Comparison of ENCODE assay signal across 8 cellular contexts in genomic region chr10:45008524-45009161, GRCh38. TPM values are rescaled to one million over a fixed set of nuclear protein-coding genes. Genes with fewer than 3 reads are reported as not detected.
A peak's percentile ranks its signal among the peaks of the same experiment; 100 is the strongest.
DNase-seq lines count a peak whose midpoint lies in the region; ATAC-seq and TF ChIP-seq lines count a peak whose summit lies in the region.

No MANE protein-coding gene starts in this region.

- H2AFZ ChIP-seq in MM.1S (ENCODE audit: low read length): no peak overlapping the region

- TF ChIP-seq CTCF in GM06990 (IDR thresholded peaks at IDR 0.05; ENCODE audit: insufficient read depth, low read length, poor library complexity, severe bottlenecking) (peak; percentile 60), HFF-Myc (IDR thresholded peaks at IDR 0.05; ENCODE audit: low read depth, low read length, missing control alignments) (peak; percentile 71), MM.1S (IDR thresholded peaks at IDR 0.05; ENCODE audit: low read length) (peak; percentile 88), coronary artery (IDR thresholded peaks at IDR 0.05) (peak; percentile 58), lower lobe of right lung (IDR thresholded peaks at IDR 0.05) (peak; percentile 83), vagina (IDR thresholded peaks at IDR 0.05) (peak; percentile 62 to 78 (median 63))

- H3K9me3 ChIP-seq in MM.1S (replicated peaks; ENCODE audit: insufficient read depth, low read length): no peaks in the 10 kb centered on the region
- no peaks in the 10 kb centered on the region for H3K9me3 ChIP-seq in lower lobe of right lung
- H3K9me3 ChIP-seq in vagina: no peaks in the 10 kb centered on the region

- DNase-seq in A172 (ENCODE audit: low spot score): peak; percentile 94
- peak; percentile 20 for DNase-seq in GM06990 (ENCODE audit: extremely low read depth, insufficient read length)
- peak; percentile 89 for DNase-seq in HFF-Myc (ENCODE audit: extremely low read depth, low read depth)
- peak; percentile 81 for DNase-seq in MM.1S
- peak; percentile 83 for DNase-seq in RPMI7951 (ENCODE audit: low read depth)
- DNase-seq in coronary artery (ENCODE audit: low spot score): no peak
- no peak for DNase-seq in lower lobe of right lung
- no peak for DNase-seq in vagina (ENCODE audit: extremely low spot score in 2 of 2)

- ATAC-seq in lower lobe of right lung: peak; percentile 97

- H3K36me3 ChIP-seq in GM06990 (ENCODE audit: control insufficient read depth, insufficient read depth, low read length): no peaks in the 10 kb centered on the region
- H3K36me3 ChIP-seq in MM.1S (replicated peaks; ENCODE audit: insufficient read depth, low read length): no peaks in the 10 kb centered on the region; the same call in none of the 2 replicates
- H3K36me3 ChIP-seq in lower lobe of right lung: peaks cover 18% of the 10 kb centered on the region
- H3K36me3 ChIP-seq in vagina: peaks cover 0 to 4% of the 10 kb centered on the region in 2 donors

- peaks cover 13% of the 10 kb centered on the region for H3K79me2 ChIP-seq in MM.1S (ENCODE audit: low read length)

- no peaks in the 10 kb centered on the region for H3K27me3 ChIP-seq in GM06990 (replicated peaks; ENCODE audit: control insufficient read depth, insufficient read depth, low read length)
- no peaks in the 10 kb centered on the region for H3K27me3 ChIP-seq in MM.1S (replicated peaks; ENCODE audit: insufficient read depth, low read length)
- no peaks in the 10 kb centered on the region for H3K27me3 ChIP-seq in lower lobe of right lung (ENCODE audit: low read depth)
- no peaks in the 10 kb centered on the region for H3K27me3 ChIP-seq in vagina

- H3F3A ChIP-seq in MM.1S (ENCODE audit: insufficient read depth, low read length): no peaks in the 10 kb centered on the region; the same call in 1 of the 2 replicates

- H3K4me3 ChIP-seq in GM06990 (replicated peaks; ENCODE audit: low read depth, low read length): no peak overlapping the region
- H3K4me3 ChIP-seq in HFF-Myc (replicated peaks; ENCODE audit: low read depth, low read length): no peak overlapping the region
- no peak overlapping the region for H3K4me3 ChIP-seq in MM.1S (ENCODE audit: low read length)
- H3K4me3 ChIP-seq in coronary artery: no peak overlapping the region
- H3K4me3 ChIP-seq in lower lobe of right lung: no peak overlapping the region
- H3K4me3 ChIP-seq in vagina: no peak overlapping the region

- H4K20me1 ChIP-seq in MM.1S (ENCODE audit: insufficient read depth, low read length): no peaks in the 10 kb centered on the region

- intact Hi-C loops in lower lobe of right lung (cut with DNase I): no loop called here
- intact Hi-C loops in vagina (cut with DNase I): no loop called here

- no peak for TF ChIP-seq POLR2A in vagina (IDR thresholded peaks at IDR 0.05)

- H3K4me1 ChIP-seq in MM.1S (ENCODE audit: low read length) (no peaks in the 10 kb centered on the region), lower lobe of right lung (peaks cover 10% of the 10 kb centered on the region), vagina (peaks cover 5% of the 10 kb centered on the region)

- no peak overlapping the region for H3K4me2 ChIP-seq in MM.1S (ENCODE audit: low read depth, low read length)

- no peak overlapping the region for H3K9ac ChIP-seq in MM.1S (ENCODE audit: low read length)

- H3K9me2 ChIP-seq in MM.1S (replicated peaks; ENCODE audit: insufficient read depth, low read length): no peaks in the 10 kb centered on the region

- H3K27ac ChIP-seq in MM.1S (ENCODE audit: low read length) (no peak overlapping the region), coronary artery (no peak overlapping the region), lower lobe of right lung (no peak overlapping the region), vagina (peak overlapping the region; percentile 10)

RNA-seq across cellular contexts. Expression of gene ZNF22, which starts 7.9 kb away (rescaled TPM):
- total RNA-seq in A172 (2014; rRNA removed; shearing (Covaris generic)): 7.0 and 7.9 TPM in 2 replicates
- total RNA-seq in RPMI7951 (2014; rRNA removed; shearing (Covaris generic)): 32.5 and 47.1 TPM in 2 replicates
- total RNA-seq in lower lobe of right lung: 22.1 TPM
- total RNA-seq in vagina: 20.6 TPM

RNA-seq across cellular contexts. Expression of gene DEPP1, which starts 30.0 kb away (rescaled TPM):
- 2.2 and 6.5 TPM in 2 replicates for total RNA-seq in A172 (2014; rRNA removed; shearing (Covaris generic))
- total RNA-seq in RPMI7951 (2014; rRNA removed; shearing (Covaris generic)): 14.5 and 16.5 TPM in 2 replicates
- 108 TPM for total RNA-seq in lower lobe of right lung
- total RNA-seq in vagina: 155 TPM

RNA-seq across cellular contexts. Expression of gene RASSF4, which starts 49.0 kb away (rescaled TPM):
- total RNA-seq in A172 (2014; rRNA removed; shearing (Covaris generic)): 3.2 and 9.6 TPM in 2 replicates
- total RNA-seq in RPMI7951 (2014; rRNA removed; shearing (Covaris generic)): 6.8 and 11.1 TPM in 2 replicates
- total RNA-seq in lower lobe of right lung: 49.0 TPM
- 29.2 TPM for total RNA-seq in vagina

Comparison
In these comparisons a context has a peak if more than half of its experiments do, and no peak if none do; other contexts are left out.
1. DNase-seq: peak in A172 (single experiment), GM06990 (single experiment), HFF-Myc (single experiment), MM.1S (single experiment) and RPMI7951 (single experiment); none in coronary artery (single experiment), lower lobe of right lung (single experiment) and vagina (0 of 2).
2. Peak in every context shown above with its lines, with median percentiles within 50 percentile points of each other: CTCF ChIP-seq.